9 cellular contexts compared by ENCODE assay signal in genomic region chr22:30357650-30358215, GRCh38. TPM values are rescaled to one million over a fixed set of nuclear protein-coding genes. Genes with fewer than 3 reads are reported as not detected.
A peak's percentile ranks its signal among the peaks of the same experiment; 100 is the strongest.
DNase-seq lines count a peak whose midpoint lies in the region; ATAC-seq and TF ChIP-seq lines count a peak whose summit lies in the region.
"Had no signal": no experiment of that assay in that cellular context is flagged by ENCODE, and none has a peak within 500 bp of the region (broad histone marks: within the 10 kb centered on the region; RNA-seq: fewer than 3 reads in every experiment).

No MANE protein-coding gene starts in this region.

- BruUV-seq in Panc1 (replicated peaks; lab: Mats Ljungman, UMichigan), result no TSS peak

- H3K36me3 ChIP-seq in ES-I3 (ENCODE audit: insufficient read depth, low read length) (peaks cover 2% of the 10 kb centered on the region; the same call in 1 of the 2 replicates), Panc1 (ENCODE audit: control insufficient read depth, insufficient read depth, low read length) (peaks cover 5% of the 10 kb centered on the region; the same call in 1 of the 2 replicates), trophoblast cell (ENCODE audit: control insufficient read depth in 1 of 2, insufficient read depth in 2 of 2, low read length in 2 of 2) (peaks cover under 1 to 6% of the 10 kb centered on the region in 2 experiments)

- H3K27me3 ChIP-seq in Panc1 (ENCODE audit: control insufficient read depth, insufficient read depth, low read length), result no peaks in the 10 kb centered on the region
- no peaks in the 10 kb centered on the region for H3K27me3 ChIP-seq in trophoblast cell (ENCODE audit: insufficient read depth, low read length)
- H3K27me3 ChIP-seq: body of pancreas had no signal

- H3K4me1 ChIP-seq in ES-I3 (ENCODE audit: insufficient read depth, low read length) (peaks cover 11% of the 10 kb centered on the region; the same call in 1 of the 2 replicates), Panc1 (ENCODE audit: control insufficient read depth, insufficient read depth, low read length) (peaks cover 7% of the 10 kb centered on the region; the same call in 1 of the 2 replicates), trophoblast cell (ENCODE audit: control insufficient read depth in 1 of 2, insufficient read depth in 2 of 2, low read length in 2 of 2) (peaks cover 2 to 8% of the 10 kb centered on the region in 2 experiments)

- H4K91ac ChIP-seq in trophoblast cell (ENCODE audit: low read depth, low read length), result no peak overlapping the region

- H3K9me3 Mint-ChIP-seq in endothelial cell (ENCODE audit: unreplicated experiment) (no peaks in the 10 kb centered on the region), progenitor cell of endocrine pancreas (ENCODE audit: low read depth) (no peaks in the 10 kb centered on the region)

- H2BK12ac ChIP-seq in trophoblast cell (ENCODE audit: low read length), result no peak overlapping the region

- in situ Hi-C loops in Panc1 (cut with HindIII; ENCODE audit: low pct_unique_long_range_greater_than_20kb, low sequenced_read_pairs), result no loop called here

- POLR2A ChIA-PET in Panc1 (lab: Charles Lee), result no interaction called here

- H4K12ac ChIP-seq in trophoblast cell (ENCODE audit: low read depth, low read length), result no peak overlapping the region

- WGBS in trophoblast cell (ENCODE audit: extremely low coverage, insufficient coverage, insufficient read length), result no CpG with 5 or more reads among the region's 22 CpGs

- no peak overlapping the region for H3K4me2 ChIP-seq in trophoblast cell (ENCODE audit: low read length)

- no peak overlapping the region for H2AFZ ChIP-seq in trophoblast cell (ENCODE audit: insufficient read depth, low read length, poor library complexity)

- H2BK5ac ChIP-seq in trophoblast cell (ENCODE audit: low read depth, low read length, poor library complexity), result no peak overlapping the region

- H3K27ac ChIP-seq in Panc1 (ENCODE audit: low read length) (no peak overlapping the region), trophoblast cell (ENCODE audit: low read depth, low read length) (no peak overlapping the region)

- no peak overlapping the region for H4K8ac ChIP-seq in trophoblast cell (ENCODE audit: low read depth, low read length)

- H3K4ac ChIP-seq in trophoblast cell (ENCODE audit: low read depth, low read length), result no peak overlapping the region

- H2BK120ac ChIP-seq in trophoblast cell (ENCODE audit: insufficient read depth, low read length, poor library complexity), result no peak overlapping the region

- DNase-seq in Panc1 (ENCODE audit: low read depth, low spot score) (no peak), endothelial cell (ENCODE audit: low spot score) (no peak), progenitor cell of endocrine pancreas (ENCODE audit: low spot score, unreplicated experiment) (no peak), trophoblast cell (no peak)
- DNase-seq: body of pancreas had no signal

- no peak for ATAC-seq in Panc1
- no peak for ATAC-seq in HG02571 (IDR thresholded peaks at IDR 0.05; ENCODE audit: unreplicated experiment)
- no peak for ATAC-seq in HG03378 (IDR thresholded peaks at IDR 0.05; ENCODE audit: unreplicated experiment)
- no peak for ATAC-seq in HG02798 (IDR thresholded peaks at IDR 0.05; ENCODE audit: poor library complexity, unreplicated experiment)

- peaks cover 11% of the 10 kb centered on the region for H3K27me3 Mint-ChIP-seq in endothelial cell (ENCODE audit: unreplicated experiment)
- no peaks in the 10 kb centered on the region for H3K27me3 Mint-ChIP-seq in progenitor cell of endocrine pancreas

- intact Hi-C loops in Panc1 (cut with micrococcal nuclease; ENCODE audit: unreplicated experiment), result no loop called here

- H3K4me3 Mint-ChIP-seq in endothelial cell (ENCODE audit: unreplicated experiment) (peak overlapping the region; percentile 99), progenitor cell of endocrine pancreas (ENCODE audit: low read depth) (peak overlapping the region; percentile 97)

- peaks cover 11% of the 10 kb centered on the region for H3K79me1 ChIP-seq in trophoblast cell (ENCODE audit: low read length)

- H3K23ac ChIP-seq in trophoblast cell (ENCODE audit: low read length), result no peak overlapping the region

- H2AK5ac ChIP-seq in trophoblast cell (ENCODE audit: low read length), result no peak overlapping the region

- TF ChIP-seq CTCF in Panc1 (IDR thresholded peaks at IDR 0.05) (no peak), endothelial cell (IDR thresholded peaks at IDR 0.05; ENCODE audit: unreplicated experiment) (no peak), progenitor cell of endocrine pancreas (IDR thresholded peaks at IDR 0.05; ENCODE audit: unreplicated experiment) (no peak)

- H3K79me2 ChIP-seq in trophoblast cell (ENCODE audit: control insufficient read depth, insufficient read depth, low read length, poor library complexity), result peaks cover 18% of the 10 kb centered on the region

- H3K4me3 ChIP-seq in Panc1 (ENCODE audit: low read depth in 2 of 2, low read length in 2 of 2) (peak overlapping the region; percentile 87 to 95), trophoblast cell (ENCODE audit: low read depth, low read length) (no peak overlapping the region)

- H3K18ac ChIP-seq in trophoblast cell (ENCODE audit: low read length), result no peak overlapping the region

- H3K27ac Mint-ChIP-seq in endothelial cell (ENCODE audit: unreplicated experiment) (peak overlapping the region; percentile 79), progenitor cell of endocrine pancreas (peak overlapping the region; percentile 95)

- H3K9ac ChIP-seq in ES-I3 (ENCODE audit: low read depth, low read length) (peak overlapping the region; percentile 95; the same call in 1 of the 2 replicates), trophoblast cell (ENCODE audit: low read length) (no peak overlapping the region)

- CTCF ChIA-PET in Panc1 (lab: Charles Lee), result no interaction called here

- no peaks in the 10 kb centered on the region for H3K9me3 ChIP-seq in ES-I3 (ENCODE audit: control insufficient read depth, insufficient read depth, low read length)
- no peaks in the 10 kb centered on the region for H3K9me3 ChIP-seq in Panc1 (ENCODE audit: control insufficient read depth, insufficient read depth, low read depth, low read length)
- H3K9me3 ChIP-seq in trophoblast cell (ENCODE audit: insufficient read depth, low read depth, low read length), result no peaks in the 10 kb centered on the region
- H3K9me3 ChIP-seq: body of pancreas had no signal

- H3K4me1 Mint-ChIP-seq in endothelial cell (ENCODE audit: unreplicated experiment) (peaks cover 31% of the 10 kb centered on the region), progenitor cell of endocrine pancreas (ENCODE audit: low read depth) (peaks cover 23% of the 10 kb centered on the region)

- H3K36me3 Mint-ChIP-seq in endothelial cell (ENCODE audit: low read depth, unreplicated experiment) (peaks cover 16% of the 10 kb centered on the region), progenitor cell of endocrine pancreas (ENCODE audit: insufficient read depth) (peaks cover 4% of the 10 kb centered on the region)

- H3K14ac ChIP-seq in trophoblast cell (ENCODE audit: low read length), result no peak overlapping the region

RNA-seq across cellular contexts. Expression of gene CCDC157, which starts 0.9 kb away (rescaled TPM):
- 2.1 TPM for total RNA-seq in Panc1 (2021; ENCODE audit: unreplicated experiment)
- polyA plus RNA-seq in Panc1 (2012; ENCODE audit: insufficient read length), result 3.0 TPM
- total RNA-seq in endothelial cell (ENCODE audit: unreplicated experiment), result 3.3 TPM
- 11.1 and 13.5 TPM in 2 replicates for total RNA-seq in progenitor cell of endocrine pancreas
- polyA plus RNA-seq in trophoblast cell (2013), result 1.8 and 2.1 TPM in 2 replicates

RNA-seq across cellular contexts. Expression of gene SF3A1, which starts 1.0 kb away (rescaled TPM):
- total RNA-seq in Panc1 (2021; ENCODE audit: unreplicated experiment), result 176 TPM
- 217 TPM for polyA plus RNA-seq in Panc1 (2012; ENCODE audit: insufficient read length)
- total RNA-seq in endothelial cell (ENCODE audit: unreplicated experiment), result 139 TPM
- total RNA-seq in progenitor cell of endocrine pancreas, result 155 and 165 TPM in 2 replicates
- 188 and 193 TPM in 2 replicates for polyA plus RNA-seq in trophoblast cell (2013)

RNA-seq across cellular contexts. Expression of gene RNF215, which starts 29.5 kb away (rescaled TPM):
- total RNA-seq in Panc1 (2021; ENCODE audit: unreplicated experiment) (35.8 TPM), endothelial cell (ENCODE audit: unreplicated experiment) (39.1 TPM), progenitor cell of endocrine pancreas (32.5 and 35.8 TPM in 2 replicates)
- 37.7 TPM for polyA plus RNA-seq in Panc1 (2012; ENCODE audit: insufficient read length)
- polyA plus RNA-seq in trophoblast cell (2013), result 7.3 and 7.8 TPM in 2 replicates

RNA-seq across cellular contexts. Expression of gene TBC1D10A, which starts 31.0 kb away (rescaled TPM):
- total RNA-seq in Panc1 (2021; ENCODE audit: unreplicated experiment) (14.9 TPM), endothelial cell (ENCODE audit: unreplicated experiment) (7.9 TPM), progenitor cell of endocrine pancreas (10.6 and 13.4 TPM in 2 replicates)
- polyA plus RNA-seq in Panc1 (2012; ENCODE audit: insufficient read length), result 12.6 TPM
- 43.9 and 46.1 TPM in 2 replicates for polyA plus RNA-seq in trophoblast cell (2013)

RNA-seq across cellular contexts. Expression of gene SEC14L2, which starts 39.1 kb away (rescaled TPM):
- total RNA-seq in Panc1 (2021; ENCODE audit: unreplicated experiment) (10.7 TPM), endothelial cell (ENCODE audit: unreplicated experiment) (3.9 TPM), progenitor cell of endocrine pancreas (13.2 and 13.7 TPM in 2 replicates)
- polyA plus RNA-seq in Panc1 (2012; ENCODE audit: insufficient read length), result 7.2 TPM
- 0.74 and 1.5 TPM in 2 replicates for polyA plus RNA-seq in trophoblast cell (2013)
